10 cellular contexts compared by ENCODE assay signal in genomic region chr11:9689721-9690120, GRCh38. TPM values are rescaled to one million over a fixed set of nuclear protein-coding genes. Genes with fewer than 3 reads are reported as not detected.
DNase-seq lines count a peak whose midpoint lies in the region; ATAC-seq and TF ChIP-seq lines count a peak whose summit lies in the region.
"Had no signal": no experiment of that assay in that cellular context is flagged by ENCODE, and none has a peak within 500 bp of the region (broad histone marks: within the 10 kb centered on the region; RNA-seq: fewer than 3 reads in every experiment).

No MANE protein-coding gene starts in this region.

- no peaks in the 10 kb centered on the region for H3K9me3 ChIP-seq in ascending aorta
- H3K9me3 ChIP-seq in right lobe of liver = no peaks in the 10 kb centered on the region
- H3K9me3 ChIP-seq in tibial nerve = no peaks in the 10 kb centered on the region
- no peaks in the 10 kb centered on the region for H3K9me3 ChIP-seq in HAP-1

- 84% methylated on average over 3 of the region's 5 CpGs for WGBS in right lobe of liver (ENCODE audit: insufficient coverage, low coverage, low lambda C conversion rate, missing lambda C conversion rate)
- 32 to 33% methylated on average over 5 of the region's 5 CpGs for WGBS in tibial nerve, 2 donors

- in situ Hi-C loops in HAP-1 (cut with MboI; ENCODE audit: low sequenced_read_pairs) = no loop called here

- H3K36me3 ChIP-seq in ascending aorta (peaks cover 7 to 14% of the 10 kb centered on the region in 2 donors), right lobe of liver (no peaks in the 10 kb centered on the region), tibial nerve (peaks cover 0 to 11% (median 0%) of the 10 kb centered on the region in 3 donors), HAP-1 (replicated peaks) (peaks cover 4% of the 10 kb centered on the region)

- TF ChIP-seq EP300 in tibial nerve (IDR thresholded peaks at IDR 0.05) = peak in 1 of 2 donors; percentile 12

- no peak for TF ChIP-seq POLR2A in right lobe of liver (IDR thresholded peaks at IDR 0.05)
- TF ChIP-seq POLR2A in tibial nerve (IDR thresholded peaks at IDR 0.05) = no peak

- DNase-seq in ascending aorta (ENCODE audit: low spot score in 2 of 2) = no peak
- no peak for DNase-seq in right lobe of liver
- no peak for DNase-seq in tibial nerve (ENCODE audit: low spot score in 2 of 2)
- DNase-seq in HAP-1 (ENCODE audit: low spot score in 2 of 2) = no peak
- DNase-seq in superior temporal gyrus (ENCODE audit: extremely low spot score) = no peak
- no peak for DNase-seq in CD1c-positive myeloid dendritic cell (ENCODE audit: extremely low spot score)
- DNase-seq in stimulated activated CD4-positive, alpha-beta T cell treated with anti-CD3 and anti-CD28 coated beads, Interleukin-12 subunit alpha, Interleukin-12 subunit beta, amount 100 ng/mL, for 4 hours = no peak
- DNase-seq: activated CD8-positive, alpha-beta memory T cell treated with anti-CD3 and anti-CD28 coated beads, Interleukin-2, amount 50 U/mL, for 4 hours; endodermal cell had no signal

- peaks cover 10 to 39% of the 10 kb centered on the region in 2 donors for H3K4me1 ChIP-seq in ascending aorta
- no peaks in the 10 kb centered on the region for H3K4me1 ChIP-seq in right lobe of liver
- peaks cover 0 to 74% (median 40%) of the 10 kb centered on the region in 4 donors for H3K4me1 ChIP-seq in tibial nerve
- peaks cover 18% of the 10 kb centered on the region for H3K4me1 ChIP-seq in HAP-1

- TF ChIP-seq CTCF in ascending aorta (IDR thresholded peaks at IDR 0.05) (no peak), right lobe of liver (IDR thresholded peaks at IDR 0.05) (no peak), tibial nerve (IDR thresholded peaks at IDR 0.05) (no peak)

- no peaks in the 10 kb centered on the region for H3K27me3 ChIP-seq in ascending aorta
- no peaks in the 10 kb centered on the region for H3K27me3 ChIP-seq in right lobe of liver
- no peaks in the 10 kb centered on the region for H3K27me3 ChIP-seq in tibial nerve
- H3K27me3 ChIP-seq in HAP-1 (ENCODE audit: low read depth) = no peaks in the 10 kb centered on the region

- H3K4me3 ChIP-seq in ascending aorta (peak overlapping the region in 1 of 2 donors; percentile 23), right lobe of liver (no peak overlapping the region), tibial nerve (peak overlapping the region in 2 of 4 donors; percentile 4 to 9), HAP-1 (no peak overlapping the region)

- intact Hi-C loops in ascending aorta (cut with DNase I) (no loop called here), right lobe of liver (cut with DNase I) (no loop called here)

- H3K27ac ChIP-seq in ascending aorta (peak overlapping the region; percentile 79 to 83), right lobe of liver (peak overlapping the region; percentile 16 to 30 (median 19)), tibial nerve (peak overlapping the region; percentile 58 to 88 (median 83))

- peak; percentile 8 for ATAC-seq in HG02938 (IDR thresholded peaks at IDR 0.05; ENCODE audit: unreplicated experiment)
- no peak for ATAC-seq in right lobe of liver

RNA-seq across cellular contexts. Expression of gene SWAP70, which starts 25.8 kb away (rescaled TPM):
- total RNA-seq in ascending aorta (40.1 TPM), right lobe of liver (10 to 100 TPM in 2 of 6 experiments, 1 to 10 TPM in 4; 3.2 to 13.5 (median 7.4) TPM), tibial nerve (10 to 100 TPM; 51.0 to 79.1 (median 66.9) TPM)

Comparison
In these comparisons a context has a peak if more than half of its experiments do, and no peak if none do; other contexts are left out.
1. H3K27ac ChIP-seq: peak in every context shown above with its lines; median percentile 83 in tibial nerve; 81 in ascending aorta; 19 in right lobe of liver.